Comparison of ENCODE assay signal across 8 cellular contexts in the genomic region with DNA sequence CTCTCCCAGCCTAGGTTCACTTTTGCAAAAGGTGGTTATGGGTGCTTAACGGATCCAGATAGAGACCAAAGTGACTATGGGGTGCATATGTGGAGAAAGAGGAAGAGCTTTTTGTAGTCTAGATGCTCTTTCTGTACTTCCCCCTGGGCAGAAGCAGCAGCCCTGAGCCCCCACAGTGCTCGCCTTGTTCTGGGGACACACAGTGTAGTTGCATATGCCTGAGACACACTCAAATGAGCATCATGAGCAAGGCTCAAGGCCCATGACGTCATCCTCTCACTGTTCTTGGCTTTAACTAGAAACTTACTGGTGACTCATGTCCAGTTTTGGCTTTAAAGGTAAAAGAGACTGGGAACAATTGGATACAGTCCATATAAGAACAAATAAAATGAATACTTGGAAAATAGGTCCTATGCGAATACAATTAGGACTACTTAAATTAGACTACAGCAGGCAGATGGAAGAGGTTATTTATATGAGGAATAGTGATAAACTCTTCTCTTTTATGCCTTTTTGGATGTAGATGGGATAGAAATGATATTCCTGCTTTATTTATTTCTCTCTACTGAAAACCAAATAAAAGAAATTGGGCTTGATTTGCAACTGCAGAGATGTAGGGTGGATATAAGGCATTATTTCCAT. TPM values are rescaled to one million over a fixed set of nuclear protein-coding genes. Genes with fewer than 3 reads are reported as not detected.
DNase-seq lines count a peak whose midpoint lies in the region; ATAC-seq, FAIRE-seq and TF ChIP-seq lines count a peak whose summit lies in the region.

No MANE protein-coding gene starts in this region.

- intact Hi-C loops in right lobe of liver (cut with DNase I) = no loop called here

- H3K4me1 ChIP-seq in right lobe of liver = peaks cover 0 to 27% (median 4%) of the 10 kb centered on the region in 4 donors

- WGBS in right lobe of liver (ENCODE audit: insufficient coverage, low coverage, low lambda C conversion rate, missing lambda C conversion rate) = 53% methylated on average over 4 of the region's 4 CpGs

- H3K9me3 ChIP-seq in right lobe of liver = no peaks in the 10 kb centered on the region

- peak overlapping the region in 1 of 3 donors; percentile 75 for H3K27ac ChIP-seq in right lobe of liver

- ATAC-seq in GM19463 (IDR thresholded peaks at IDR 0.05; ENCODE audit: unreplicated experiment) (peak; percentile 46), right lobe of liver (peak; percentile 9 to 50 (median 36)), left lobe of liver (no peak)

- no peak overlapping the region for H3K4me3 ChIP-seq in right lobe of liver

- DNase-seq in AG09319 (ENCODE audit: extremely low read depth, low read depth) (peak; percentile 94), Kasumi-1 (lab: John Stamatoyannopoulos, UW) (peak; percentile 43 to 59), brain pericyte (ENCODE audit: low read depth, low spot score) (peak; percentile 84), right lobe of liver (peak in 2 of 3 donors; percentile 56 to 70), left lobe of liver (ENCODE audit: low spot score) (no peak), frontal cortex (ENCODE audit: low spot score in 2 of 2) (no peak), NCI-H774 (lab: John Stamatoyannopoulos, UW) (no peak)

- no peak for FAIRE-seq in frontal cortex (lab: Jason Lieb, UNC)

- no peaks in the 10 kb centered on the region for H3K27me3 ChIP-seq in right lobe of liver

- H3K36me3 ChIP-seq in right lobe of liver = no peaks in the 10 kb centered on the region

- no peak for TF ChIP-seq POLR2A in right lobe of liver (IDR thresholded peaks at IDR 0.05)

- TF ChIP-seq CTCF in AG09319 (IDR thresholded peaks at IDR 0.05; ENCODE audit: low read depth, low read length) (no peak), right lobe of liver (IDR thresholded peaks at IDR 0.05) (no peak)

RNA-seq across cellular contexts. Expression of gene PEX26, which starts 20.1 kb away (rescaled TPM):
- total RNA-seq in right lobe of liver = 10 to 100 TPM; 22.7 to 42.5 (median 25.0) TPM
- total RNA-seq in left lobe of liver = 26.2 TPM
- total RNA-seq in frontal cortex = 9.4 TPM

RNA-seq across cellular contexts. Expression of gene MICAL3, which starts 33.3 kb away (rescaled TPM):
- total RNA-seq in right lobe of liver (10 to 100 TPM; 31.5 to 61.8 (median 48.2) TPM), left lobe of liver (75.3 TPM), frontal cortex (44.8 TPM)

RNA-seq across cellular contexts. Expression of gene TUBA8, which starts 52.9 kb away (rescaled TPM):
- total RNA-seq in right lobe of liver (1 to 10 TPM in 4 of 6 experiments, under 1 TPM in 2; 0.58 to 4.8 (median 1.7) TPM), left lobe of liver (2.3 TPM), frontal cortex (2.9 TPM)

Comparison
In these comparisons a context has a peak if more than half of its experiments do, and no peak if none do; other contexts are left out.
1. DNase-seq: peak in AG09319 (single experiment), Kasumi-1 (2 of 2), brain pericyte (single experiment) and right lobe of liver (2 of 3); none in left lobe of liver (single experiment), frontal cortex (0 of 2) and NCI-H774 (single experiment).